21 cellular contexts compared by ENCODE assay signal in genomic region chr2:226189061-226189460, GRCh38.
A peak's percentile ranks its signal among the peaks of the same experiment; 100 is the strongest.
DNase-seq lines count a peak whose midpoint lies in the region; ATAC-seq, FAIRE-seq and TF ChIP-seq lines count a peak whose summit lies in the region.
"Had no signal": no experiment of that assay in that cellular context is flagged by ENCODE, and none has a peak within 500 bp of the region (broad histone marks: within the 10 kb centered on the region; RNA-seq: fewer than 3 reads in every experiment).

No MANE protein-coding gene starts in this region.

- H3K9me3 ChIP-seq in RWPE2 (ENCODE audit: severe bottlenecking), result no peaks in the 10 kb centered on the region
- H3K9me3 ChIP-seq: BLaER1 treated with 17β-estradiol and CSF1 and Interleukin-3, amounts not matched to agents 10 nM and 100 nM; HAP-1 had no signal

- no peak for TF ChIP-seq CTCF in RWPE2 (IDR thresholded peaks at IDR 0.05; ENCODE audit: poor library complexity, severe bottlenecking)
- TF ChIP-seq CTCF in foreskin keratinocyte (conservative IDR thresholded peaks at IDR 0.05), result no peak
- TF ChIP-seq CTCF in nephron (IDR thresholded peaks at IDR 0.05; ENCODE audit: unreplicated experiment in 3 of 3), result no peak
- TF ChIP-seq CTCF in Calu3 (IDR thresholded peaks at IDR 0.05; ENCODE audit: unreplicated experiment), result no peak

- H3K36me3 Mint-ChIP-seq in nephron (ENCODE audit: low read depth) (no peaks in the 10 kb centered on the region), Calu3 (ENCODE audit: insufficient read depth, unreplicated experiment) (no peaks in the 10 kb centered on the region)
- H3K36me3 Mint-ChIP-seq: CD8-positive, alpha-beta T cell had no signal

- ATAC-seq in RWPE2 (ENCODE audit: low read depth) (no peak), foreskin keratinocyte (no peak), HG03378 (IDR thresholded peaks at IDR 0.05; ENCODE audit: unreplicated experiment) (no peak)
- ATAC-seq: CD8-positive, alpha-beta T cell; GM12878 had no signal

- CTCF ChIA-PET in Calu3 (lab: Charles Lee), result no interaction called here

- no peaks in the 10 kb centered on the region for H3K36me3 ChIP-seq in RWPE2 (ENCODE audit: low read depth)
- H3K36me3 ChIP-seq: BLaER1 treated with 17β-estradiol and CSF1 and Interleukin-3, amounts not matched to agents 10 nM and 100 nM; HAP-1 had no signal

- H3K27ac ChIP-seq in RWPE2 (ENCODE audit: poor library complexity, severe bottlenecking), result peak overlapping the region; percentile 3
- no peak overlapping the region for H3K27ac ChIP-seq in foreskin keratinocyte
- H3K27ac ChIP-seq: BLaER1 treated with 17β-estradiol and CSF1 and Interleukin-3, amounts not matched to agents 10 nM and 100 nM had no signal

- H3K27me3 Mint-ChIP-seq in nephron (ENCODE audit: low read depth), result no peaks in the 10 kb centered on the region
- H3K27me3 Mint-ChIP-seq in Calu3 (ENCODE audit: unreplicated experiment), result no peaks in the 10 kb centered on the region

- peak; percentile 38 for FAIRE-seq in H54 (lab: Jason Lieb, UNC)
- FAIRE-seq: GM12878, GM19239, H1, HTR-8/SVneo had no signal

- H3K4me3 ChIP-seq in RWPE2 (ENCODE audit: severe bottlenecking), result no peak overlapping the region
- H3K4me3 ChIP-seq: BLaER1 treated with 17β-estradiol and CSF1 and Interleukin-3, amounts not matched to agents 10 nM and 100 nM; GM12878; HAP-1 had no signal

- no TSS peak for BruUV-seq in Calu3 (replicated peaks; lab: Mats Ljungman, UMichigan)

- H3K4me1 Mint-ChIP-seq in nephron, result peaks cover 73% of the 10 kb centered on the region
- H3K4me1 Mint-ChIP-seq in Calu3 (ENCODE audit: low read depth, unreplicated experiment), result peaks cover 27% of the 10 kb centered on the region
- H3K4me1 Mint-ChIP-seq: B cell had no signal

- H3K4me3 Mint-ChIP-seq in nephron (no peak overlapping the region), Calu3 (ENCODE audit: low read depth, unreplicated experiment) (no peak overlapping the region)
- H3K4me3 Mint-ChIP-seq: B cell; CD8-positive, alpha-beta T cell had no signal

- TF ChIP-seq POLR2A in H54 (IDR thresholded peaks at IDR 0.05; ENCODE audit: low read depth, low read length), result no peak

- intact Hi-C loops in Calu3 (cut with micrococcal nuclease; ENCODE audit: unreplicated experiment), result no loop called here

- H3K27me3 ChIP-seq in RWPE2 (ENCODE audit: insufficient read depth, poor library complexity, severe bottlenecking), result no peaks in the 10 kb centered on the region
- no peaks in the 10 kb centered on the region for H3K27me3 ChIP-seq in foreskin keratinocyte
- H3K27me3 ChIP-seq: BLaER1 treated with 17β-estradiol and CSF1 and Interleukin-3, amounts not matched to agents 10 nM and 100 nM had no signal

- H3K9me3 Mint-ChIP-seq in nephron (no peaks in the 10 kb centered on the region), Calu3 (ENCODE audit: low read depth, unreplicated experiment) (peaks cover 7% of the 10 kb centered on the region)
- H3K9me3 Mint-ChIP-seq: CD8-positive, alpha-beta T cell had no signal

- peaks cover 28% of the 10 kb centered on the region for H3K4me1 ChIP-seq in RWPE2 (ENCODE audit: insufficient read depth, poor library complexity, severe bottlenecking)
- H3K4me1 ChIP-seq in foreskin keratinocyte, result peaks cover 29% of the 10 kb centered on the region

- DNase-seq in H54 (ENCODE audit: insufficient read length, low spot score) (no peak), RWPE2 (ENCODE audit: low spot score) (no peak), foreskin keratinocyte (peak; percentile 44 to 69), Calu3 (no peak), cerebellum (ENCODE audit: low spot score) (no peak), NCI-H526 (lab: John Stamatoyannopoulos, UW) (no peak)
- DNase-seq: 8988T; CD8-positive, alpha-beta T cell; DMS 273 treated with DMSO at 0.1 percent for 48 hours; DMS53; DND-41; EL had no signal

- peak overlapping the region in 2 of 3 experiments; percentile 24 to 77 for H3K27ac Mint-ChIP-seq in nephron
- no peak overlapping the region for H3K27ac Mint-ChIP-seq in Calu3 (ENCODE audit: unreplicated experiment)
- H3K27ac Mint-ChIP-seq: B cell; CD8-positive, alpha-beta T cell had no signal

Comparison
In these comparisons a context has a peak if more than half of its experiments do, and no peak if none do; other contexts are left out.
1. DNase-seq: peak in foreskin keratinocyte (2 of 2); none in H54 (single experiment), RWPE2 (single experiment), Calu3 (single experiment), cerebellum (single experiment) and NCI-H526 (0 of 2).